17 cellular contexts compared by ENCODE assay signal in genomic region chr22:45157907-45158306, GRCh38. TPM values are rescaled to one million over a fixed set of nuclear protein-coding genes. Genes with fewer than 3 reads are reported as not detected.
DNase-seq lines count a peak whose midpoint lies in the region; ATAC-seq and TF ChIP-seq lines count a peak whose summit lies in the region.
"Had no signal": no experiment of that assay in that cellular context is flagged by ENCODE, and none has a peak within 500 bp of the region (broad histone marks: within the 10 kb centered on the region; RNA-seq: fewer than 3 reads in every experiment).

No MANE protein-coding gene starts in this region.

- no peak overlapping the region for H4K91ac ChIP-seq in mesenchymal stem cell (ENCODE audit: low read length)

- H3K4me3 ChIP-seq in ACC112 (ENCODE audit: low read depth, low read length): no peak overlapping the region
- H3K4me3 ChIP-seq in mesenchymal stem cell (ENCODE audit: insufficient read depth in 1 of 2, low read depth in 1 of 2, low read length in 2 of 2): no peak overlapping the region
- no peak overlapping the region for H3K4me3 ChIP-seq in stomach

- TF ChIP-seq EP300 in stomach (IDR thresholded peaks at IDR 0.05): no peak

- peak overlapping the region; percentile 97 for H3K27ac ChIP-seq in ACC112 (ENCODE audit: low read depth, low read length)
- no peak overlapping the region for H3K27ac ChIP-seq in mesenchymal stem cell (ENCODE audit: low read length, poor library complexity, severe bottlenecking)
- peak overlapping the region in 4 of 5 donors; percentile 80 to 96 (median 94) for H3K27ac ChIP-seq in stomach
- H3K27ac ChIP-seq: RWPE1 had no signal

- H3K4me2 ChIP-seq in mesenchymal stem cell (ENCODE audit: low read length, poor library complexity, severe bottlenecking): no peak overlapping the region

- H3K14ac ChIP-seq in mesenchymal stem cell (ENCODE audit: low read length in 2 of 2): no peak overlapping the region

- H3K9me3 ChIP-seq in mesenchymal stem cell (ENCODE audit: control insufficient read depth, low read length) (no peaks in the 10 kb centered on the region), stomach (no peaks in the 10 kb centered on the region)

- no peak overlapping the region for H3K4ac ChIP-seq in mesenchymal stem cell (ENCODE audit: low read depth in 1 of 2, low read length in 2 of 2)

- no peak for TF ChIP-seq POLR2A in stomach (IDR thresholded peaks at IDR 0.05)

- H2AK5ac ChIP-seq in mesenchymal stem cell (ENCODE audit: low read length, severe bottlenecking): no peak overlapping the region

- H3K23ac ChIP-seq in mesenchymal stem cell (ENCODE audit: low read length in 2 of 2): no peak overlapping the region

- H3K27me3 ChIP-seq in ACC112 (ENCODE audit: insufficient read depth, low read length) (no peaks in the 10 kb centered on the region), mesenchymal stem cell (ENCODE audit: control insufficient read depth in 1 of 2, insufficient read depth in 1 of 2, low read length in 2 of 2) (no peaks in the 10 kb centered on the region), stomach (no peaks in the 10 kb centered on the region)

- no peak overlapping the region for H2BK120ac ChIP-seq in mesenchymal stem cell (ENCODE audit: low read depth, low read length)

- H2BK15ac ChIP-seq in mesenchymal stem cell (ENCODE audit: low read depth, poor library complexity, severe bottlenecking): no peak overlapping the region

- H2BK12ac ChIP-seq in mesenchymal stem cell (ENCODE audit: low read length in 2 of 2): no peak overlapping the region

- H2AFZ ChIP-seq in ACC112 (ENCODE audit: low read length, unreplicated experiment): no peak overlapping the region
- H2AFZ ChIP-seq in mesenchymal stem cell (ENCODE audit: low read depth, low read length): no peak overlapping the region

- peaks cover 35% of the 10 kb centered on the region for H3K79me1 ChIP-seq in mesenchymal stem cell (replicated peaks; ENCODE audit: low read length, poor library complexity, severe bottlenecking)

- H3K4me1 ChIP-seq in ACC112 (ENCODE audit: control insufficient read depth, insufficient read depth, low read length, unreplicated experiment) (peaks cover 31% of the 10 kb centered on the region), mesenchymal stem cell (ENCODE audit: control insufficient read depth, insufficient read depth, low read depth, low read length) (peaks cover 9% of the 10 kb centered on the region), stomach (peaks cover 18 to 76% (median 45%) of the 10 kb centered on the region in 4 donors)

- no peak for TF ChIP-seq CTCF in stomach (IDR thresholded peaks at IDR 0.05)

- intact Hi-C loops in stomach (cut with DNase I; ENCODE audit: low total_unique reads): no loop called here

- H3K18ac ChIP-seq in mesenchymal stem cell (ENCODE audit: low read depth in 1 of 2, low read length in 2 of 2): no peak overlapping the region

- H3K9ac ChIP-seq in mesenchymal stem cell (ENCODE audit: low read length): peak overlapping the region; percentile 85

- H3K79me2 ChIP-seq in ACC112 (ENCODE audit: control insufficient read depth, insufficient read depth, low read length, unreplicated experiment): peaks cover 37% of the 10 kb centered on the region

- H4K8ac ChIP-seq in mesenchymal stem cell (ENCODE audit: low read length): no peak overlapping the region

- DNase-seq in SK-N-DZ (ENCODE audit: low spot score) (peak; percentile 90), mesenchymal stem cell (no peak), stomach (no peak)
- DNase-seq in stimulated activated CD4-positive, alpha-beta T cell treated with anti-CD3 and anti-CD28 coated beads, Interleukin-2, amount 100 ng/mL, for 48 hours: no peak
- DNase-seq in stimulated activated CD4-positive, alpha-beta T cell treated with anti-CD3 and anti-CD28 coated beads, Interleukin-2, amount 100 ng/mL, for 24 hours: no peak
- DNase-seq: Calu3; CD4-positive, CD25-positive, alpha-beta regulatory T cell; GOT3; KBM-7; NCI-H1048; NCI-H146; NCI-H2227 treated with DMSO at 0.1 percent for 48 hours; NCI-H526 treated with DMSO at 0.1 percent for 48 hours had no signal

- WGBS in mesenchymal stem cell: 45% methylated on average over 2 of the region's 3 CpGs
- WGBS in stomach, 5 donors: 58 to 77% (median 63%) methylated on average over 3 of the region's 3 CpGs

- H3K36me3 ChIP-seq in ACC112 (ENCODE audit: insufficient read depth, low read length) (peaks cover 10% of the 10 kb centered on the region; the same call in 1 of the 2 replicates), mesenchymal stem cell (ENCODE audit: control insufficient read depth in 1 of 2, insufficient read depth in 2 of 2, low read depth in 1 of 2, low read length in 2 of 2) (peaks cover 11 to 22% of the 10 kb centered on the region in 2 experiments), stomach (peaks cover 5 to 23% (median 17%) of the 10 kb centered on the region in 4 donors)

- no peak overlapping the region for H2BK5ac ChIP-seq in mesenchymal stem cell (ENCODE audit: low read depth, low read length, poor library complexity, severe bottlenecking)

- no peak for ATAC-seq in HG02763 (IDR thresholded peaks at IDR 0.05; ENCODE audit: unreplicated experiment)
- no peak for ATAC-seq in GM19467 (IDR thresholded peaks at IDR 0.05; ENCODE audit: unreplicated experiment)

RNA-seq across cellular contexts. Expression of gene NUP50, which starts 5.8 kb away (rescaled TPM):
- 31.5 and 52.3 TPM in 2 replicates for polyA plus RNA-seq in SK-N-DZ (2014; cell fraction: cytosol; rRNA removed)
- polyA plus RNA-seq in SK-N-DZ (2014; cell fraction: nucleus; rRNA removed): 31.0 and 48.2 TPM in 2 replicates
- 31.3 TPM for polyA plus RNA-seq in mesenchymal stem cell (2013, experiment 1 of 2)
- 31.6 TPM for polyA plus RNA-seq in mesenchymal stem cell (2013, experiment 2 of 2)
- 100 to 1,000 TPM in 4 of 5 donors, 10 to 100 TPM in 1; 69.9 to 443 (median 162) TPM for total RNA-seq in stomach
- polyA plus RNA-seq in stomach: 10 to 100 TPM; 14.6 to 30.4 (median 15.6) TPM
